Comparison of ENCODE assay signal across 1 cellular context in genomic region chr19:513368-514165, GRCh38.
TF ChIP-seq lines count a peak whose summit lies in the region.

No MANE protein-coding gene starts in this region.

TF ChIP-seq in H1, 55 proteins besides CTCF, POLR2A, EP300 and RAD21:
- TF ChIP-seq TEAD4 (IDR thresholded peaks at IDR 0.05; ENCODE audit: low read depth, low read length) (no peak), RBBP5 (IDR thresholded peaks at IDR 0.05; ENCODE audit: borderline replicate concordance, low read depth, low read length) (no peak), TBP (IDR thresholded peaks at IDR 0.05; ENCODE audit: low read depth, low read length) (no peak), CHD1 (IDR thresholded peaks at IDR 0.05; ENCODE audit: low read depth, low read length) (no peak), KDM1A (IDR thresholded peaks at IDR 0.05; ENCODE audit: borderline replicate concordance, low read length) (peak; percentile 61; the same call in 1 of the 2 replicates), E2F6 (IDR thresholded peaks at IDR 0.05) (no peak), PHF8 (conservative IDR thresholded peaks at IDR 0.05; ENCODE audit: low read depth, low read length) (no peak), GTF2F1 (IDR thresholded peaks at IDR 0.05; ENCODE audit: borderline replicate concordance, low read depth, low read length) (no peak)
